ENCODE assay signal across 7 cellular contexts in the genomic region with DNA sequence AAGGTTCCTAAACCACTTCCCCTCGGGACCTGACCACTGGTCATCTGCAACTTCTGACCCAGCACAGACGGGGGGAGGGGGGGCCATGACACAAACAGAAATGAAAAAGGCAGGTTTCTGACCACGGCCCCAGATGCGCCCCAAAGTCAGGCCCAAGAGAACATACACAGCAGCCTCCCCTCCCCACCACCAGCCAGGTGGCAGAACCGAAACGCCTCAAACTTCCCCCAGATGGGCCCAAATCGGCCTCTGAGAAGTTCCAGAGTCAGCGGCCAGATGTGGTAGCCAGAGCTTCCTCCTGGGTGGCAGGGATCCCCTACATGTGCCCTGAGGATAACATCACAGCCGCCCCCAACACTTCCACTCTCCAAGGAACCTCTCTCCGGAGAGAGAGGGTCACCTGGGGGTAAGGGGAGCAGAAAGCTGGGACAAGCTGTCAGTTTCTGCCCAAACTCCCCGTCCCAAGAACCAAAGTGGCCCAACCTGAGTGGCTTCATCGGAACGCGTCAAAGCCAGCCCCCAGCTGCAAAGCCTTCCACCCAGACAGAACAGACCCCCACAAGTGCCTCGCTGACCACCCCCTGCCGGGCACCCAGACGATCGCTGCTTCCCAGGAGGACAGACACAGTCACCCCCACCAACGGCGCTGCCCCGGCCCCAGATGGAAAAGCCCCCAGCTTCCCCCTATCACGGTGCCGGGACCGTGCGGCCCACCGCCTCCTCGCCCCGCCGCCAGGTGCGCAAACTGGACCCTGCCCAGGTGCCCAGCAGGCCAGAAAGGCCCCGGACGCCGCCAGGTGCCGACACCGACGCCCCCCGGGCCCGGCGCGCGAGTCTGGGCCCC. TPM values are rescaled to one million over a fixed set of nuclear protein-coding genes. Genes with fewer than 3 reads are reported as not detected.
DNase-seq lines count a peak whose midpoint lies in the region; TF ChIP-seq lines count a peak whose summit lies in the region.

No MANE protein-coding gene starts in this region.

- WGBS in thyroid gland, 2 donors = 1 to 3% methylated on average over 7 to 8 of the region's 41 CpGs

- no peak for TF ChIP-seq POLR2A in thyroid gland (IDR thresholded peaks at IDR 0.05)

- H3K36me3 ChIP-seq in thyroid gland = no peaks in the 10 kb centered on the region

- intact Hi-C loops in thyroid gland (cut with DNase I) = no loop called here

- peak overlapping the region; percentile 89 for H3K4me3 Mint-ChIP-seq in chondrocyte (ENCODE audit: unreplicated experiment)

- H3K27ac Mint-ChIP-seq in chondrocyte (ENCODE audit: unreplicated experiment) = peak overlapping the region; percentile 98

- H3K4me3 ChIP-seq in thyroid gland (replicated peaks in 1 of 3) = peak overlapping the region; percentile 35 to 99 (median 97)

- peaks cover 20% of the 10 kb centered on the region for H3K4me1 Mint-ChIP-seq in chondrocyte (ENCODE audit: low read depth)

- TF ChIP-seq CTCF in GM20000 (IDR thresholded peaks at IDR 0.05; ENCODE audit: extremely low read depth, missing control alignments) = no peak
- TF ChIP-seq CTCF in RWPE1 (conservative IDR thresholded peaks at IDR 0.05; ENCODE audit: low read depth) = no peak
- peak; percentile 49 for TF ChIP-seq CTCF in chondrocyte (IDR thresholded peaks at IDR 0.05)
- peak in 1 of 6 experiments; percentile 13 for TF ChIP-seq CTCF in thyroid gland (IDR thresholded peaks at IDR 0.05)

- no peaks in the 10 kb centered on the region for H3K27me3 Mint-ChIP-seq in chondrocyte (ENCODE audit: low read depth)

- POLR2A ChIA-PET in RWPE1 (lab: Yijun Ruan, JAX; ENCODE audit: low non-redundant PET) = interaction anchor here (0.7 kb wide), 1 partner anchor 50 kb away, joined by 3 read pairs; the partner anchor contains the start of gene UBA52

- no peaks in the 10 kb centered on the region for H3K9me3 Mint-ChIP-seq in chondrocyte (ENCODE audit: low read depth)

- peaks cover 10 to 23% of the 10 kb centered on the region in 2 donors for H3K4me1 ChIP-seq in thyroid gland

- no peaks in the 10 kb centered on the region for H3K36me3 Mint-ChIP-seq in chondrocyte (ENCODE audit: low read depth)

- no peaks in the 10 kb centered on the region for H3K27me3 ChIP-seq in thyroid gland

- no peaks in the 10 kb centered on the region for H3K9me3 ChIP-seq in thyroid gland

- peak; percentile 46 for DNase-seq in GM20000 (ENCODE audit: low spot score)
- no peak for DNase-seq in RWPE1 (ENCODE audit: low spot score)
- no peak for DNase-seq in chondrocyte (ENCODE audit: low spot score)
- DNase-seq in lung microvascular endothelial cell (ENCODE audit: low read depth in 2 of 2) = peak; percentile 30 to 33
- DNase-seq in thyroid gland = peak; percentile 20 to 40
- DNase-seq in cerebellar nuclear complex (lab: John Stamatoyannopoulos, UW) = no peak
- DNase-seq in NOMO-1 treated with dmso at 0.1 percent for 144 hours (lab: John Stamatoyannopoulos, UW; ENCODE audit: unreplicated experiment) = no peak

- CTCF ChIA-PET in RWPE1 (lab: Yijun Ruan, JAX) = interaction anchor here (0.7 to 2.9 kb wide), 13 partner anchors 12 to 70 kb away, joined by 3 to 10 read pairs (median 5); partner anchors contain the start of gene REX1BD

- H3K27ac ChIP-seq in RWPE1 = peak overlapping the region; percentile 97
- peak overlapping the region; percentile 90 to 93 (median 90) for H3K27ac ChIP-seq in thyroid gland

RNA-seq across cellular contexts. Expression of gene ELL, which starts 0.8 kb away (rescaled TPM):
- total RNA-seq in chondrocyte = 12.4 to 14.0 TPM (median 13.0 TPM) in 3 replicates
- 10.0 and 17.1 TPM in 2 replicates for total RNA-seq in lung microvascular endothelial cell
- 10 to 100 TPM; 10.8 to 31.0 (median 11.5) TPM for total RNA-seq in thyroid gland

RNA-seq across cellular contexts. Expression of gene FKBP8, which starts 22.3 kb away (rescaled TPM):
- total RNA-seq in chondrocyte (168 to 192 TPM (median 190 TPM) in 3 replicates), lung microvascular endothelial cell (137 and 167 TPM in 2 replicates), thyroid gland (100 to 1,000 TPM; 238 to 394 (median 314) TPM)

RNA-seq across cellular contexts. Expression of gene KXD1, which starts 36.6 kb away (rescaled TPM):
- total RNA-seq in chondrocyte (63.4 to 69.8 TPM (median 65.4 TPM) in 3 replicates), lung microvascular endothelial cell (39.5 and 53.4 TPM in 2 replicates), thyroid gland (100 to 1,000 TPM in 2 of 4 donors, 10 to 100 TPM in 2; 98.1 to 117 (median 103) TPM)

RNA-seq across cellular contexts. Expression of gene UBA52, which starts 50.6 kb away (rescaled TPM):
- total RNA-seq in chondrocyte (712 to 830 TPM (median 749 TPM) in 3 replicates), lung microvascular endothelial cell (955 and 1,121 TPM in 2 replicates), thyroid gland (100 to 1,000 TPM; 395 to 726 (median 521) TPM)

Comparison
In these comparisons a context has a peak if more than half of its experiments do, and no peak if none do; other contexts are left out.
1. DNase-seq: peak in GM20000 (single experiment), lung microvascular endothelial cell (2 of 2) and thyroid gland (2 of 2); none in RWPE1 (single experiment), chondrocyte (single experiment), cerebellar nuclear complex (0 of 2) and NOMO-1 treated with dmso at 0.1 percent for 144 hours (single experiment).